14 cellular contexts compared by ENCODE assay signal in the genomic region with DNA sequence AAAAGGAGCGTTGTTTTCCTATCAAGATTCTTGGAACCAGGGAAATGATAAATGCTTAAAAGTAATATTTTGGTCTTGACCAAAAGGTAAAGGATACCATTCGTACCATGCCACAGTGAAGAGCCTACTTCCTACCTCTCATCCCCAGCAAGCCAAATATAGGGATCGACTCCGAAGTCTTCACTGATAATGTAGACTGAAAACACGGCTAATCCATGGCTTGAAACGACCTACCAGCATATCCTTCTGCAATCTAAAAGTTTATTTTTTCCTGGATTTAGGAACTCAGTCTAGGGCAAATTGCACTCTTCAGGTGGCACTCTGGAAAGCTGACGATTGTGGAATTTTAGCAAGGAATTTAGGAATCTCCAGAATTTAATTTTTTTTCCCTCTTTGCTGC. TPM values are rescaled to one million over a fixed set of nuclear protein-coding genes. Genes with fewer than 3 reads are reported as not detected.
DNase-seq lines count a peak whose midpoint lies in the region; ATAC-seq and TF ChIP-seq lines count a peak whose summit lies in the region.
"Had no signal": no experiment of that assay in that cellular context is flagged by ENCODE, and none has a peak within 500 bp of the region (broad histone marks: within the 10 kb centered on the region; RNA-seq: fewer than 3 reads in every experiment).

No MANE protein-coding gene starts in this region.

- no peaks in the 10 kb centered on the region for H3K9me3 Mint-ChIP-seq in WTC11
- H3K9me3 Mint-ChIP-seq in nephron = no peaks in the 10 kb centered on the region

- CTCF ChIA-PET in WTC11 (lab: Charles Lee) = interaction anchor here (3.5 to 3.9 kb wide), 3 partner anchors 244 to 519 kb away, joined by 13 to 26 read pairs (median 19); no protein-coding TSS in a partner anchor

- DNase-seq in WTC11 (ENCODE audit: low spot score) (no peak), substantia nigra (lab: John Stamatoyannopoulos, UW) (no peak), putamen (ENCODE audit: low spot score) (no peak)
- DNase-seq: KG1, NCI-H146, NCI-H2081, NCI-H774, PC-9 had no signal

- ATAC-seq in WTC11 = no peak
- no peak for ATAC-seq in HG03342 (IDR thresholded peaks at IDR 0.05; ENCODE audit: unreplicated experiment)
- ATAC-seq in GM18873 (IDR thresholded peaks at IDR 0.05; ENCODE audit: low FRiP score, unreplicated experiment) = no peak
- ATAC-seq: HepG2 had no signal

- peaks cover 40% of the 10 kb centered on the region for H3K4me1 Mint-ChIP-seq in WTC11
- peaks cover 42% of the 10 kb centered on the region for H3K4me1 Mint-ChIP-seq in nephron

- H3K27ac Mint-ChIP-seq in WTC11 (no peak overlapping the region), nephron (peak overlapping the region; percentile 43 to 99 (median 97))

- peaks cover 39% of the 10 kb centered on the region for H3K27me3 Mint-ChIP-seq in WTC11 (ENCODE audit: low read depth)
- H3K27me3 Mint-ChIP-seq in nephron (ENCODE audit: low read depth) = peaks cover 17% of the 10 kb centered on the region

- TF ChIP-seq CTCF in WTC11 (IDR thresholded peaks at IDR 0.05) (no peak), nephron (IDR thresholded peaks at IDR 0.05; ENCODE audit: unreplicated experiment in 3 of 3) (no peak)

- H3K4me3 Mint-ChIP-seq in WTC11 = peak overlapping the region; percentile 30; the same call in 1 of the 2 replicates
- H3K4me3 Mint-ChIP-seq in nephron = peak overlapping the region in 2 of 3 experiments; percentile 18 to 63

- H3K27ac ChIP-seq in cingulate gyrus (ENCODE audit: low read depth, low read length) (peak overlapping the region; percentile 91), substantia nigra (ENCODE audit: low read depth, low read length, poor library complexity, severe bottlenecking) (peak overlapping the region; percentile 91)
- H3K27ac ChIP-seq: C4-2B, PC-9 had no signal

- H3K36me3 Mint-ChIP-seq in WTC11 = no peaks in the 10 kb centered on the region
- no peaks in the 10 kb centered on the region for H3K36me3 Mint-ChIP-seq in nephron (ENCODE audit: low read depth)

- POLR2A ChIA-PET in WTC11 (lab: Charles Lee) = no interaction called here

TF ChIP-seq in WTC11, 78 proteins besides CTCF, POLR2A, EP300 and RAD21:
- no peak for TF ChIP-seq NFATC4 (CRISPR knock-in tag; IDR thresholded peaks at IDR 0.05)
- TF ChIP-seq, protein P1, sequence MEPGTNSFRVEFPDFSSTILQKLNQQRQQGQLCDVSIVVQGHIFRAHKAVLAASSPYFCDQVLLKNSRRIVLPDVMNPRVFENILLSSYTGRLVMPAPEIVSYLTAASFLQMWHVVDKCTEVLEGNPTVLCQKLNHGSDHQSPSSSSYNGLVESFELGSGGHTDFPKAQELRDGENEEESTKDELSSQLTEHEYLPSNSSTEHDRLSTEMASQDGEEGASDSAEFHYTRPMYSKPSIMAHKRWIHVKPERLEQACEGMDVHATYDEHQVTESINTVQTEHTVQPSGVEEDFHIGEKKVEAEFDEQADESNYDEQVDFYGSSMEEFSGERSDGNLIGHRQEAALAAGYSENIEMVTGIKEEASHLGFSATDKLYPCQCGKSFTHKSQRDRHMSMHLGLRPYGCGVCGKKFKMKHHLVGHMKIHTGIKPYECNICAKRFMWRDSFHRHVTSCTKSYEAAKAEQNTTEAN (CRISPR knock-in tag; IDR thresholded peaks at IDR 0.05) = no peak
- no peak for TF ChIP-seq JAZF1 (CRISPR knock-in tag; IDR thresholded peaks at IDR 0.05)

RNA-seq across cellular contexts. Expression of a gene that starts 1.9 kb away (rescaled TPM):
- total RNA-seq in WTC11 (2021) = 0.98 to 2.6 TPM (median 2.0 TPM) in 3 replicates
- total RNA-seq: HepG2, PC-9 had no signal
